22 cellular contexts compared by ENCODE assay signal in the genomic region with DNA sequence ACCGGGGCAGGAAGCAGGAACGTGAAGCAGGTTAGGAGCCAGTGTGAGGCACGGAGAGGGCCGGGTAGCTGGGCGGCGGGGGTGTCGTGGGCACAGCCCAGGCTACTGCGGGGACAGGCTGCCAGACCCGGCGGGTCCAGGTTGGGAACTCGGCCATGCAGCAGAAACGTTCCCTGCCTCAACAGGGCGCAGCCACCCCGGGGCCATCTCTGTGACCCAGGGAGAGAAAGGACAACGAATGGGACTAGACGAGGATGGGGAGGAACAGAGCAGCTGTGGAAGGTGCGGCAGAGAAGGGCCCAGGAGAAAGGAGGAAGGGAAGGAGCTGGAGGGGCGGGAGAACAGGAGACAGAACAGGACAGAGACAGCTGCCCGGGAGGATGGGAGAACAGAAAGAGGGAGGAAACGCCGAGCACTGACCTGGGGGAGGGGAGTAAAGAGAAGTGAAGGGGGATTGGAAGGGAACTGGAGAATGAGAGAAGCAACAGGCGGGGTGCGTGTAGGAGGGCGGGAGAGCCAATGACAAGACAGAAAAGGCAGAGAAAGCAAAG. TPM values are rescaled to one million over a fixed set of nuclear protein-coding genes. Genes with fewer than 3 reads are reported as not detected.
DNase-seq lines count a peak whose midpoint lies in the region; ATAC-seq and TF ChIP-seq lines count a peak whose summit lies in the region.
"Had no signal": no experiment of that assay in that cellular context is flagged by ENCODE, and none has a peak within 500 bp of the region (broad histone marks: within the 10 kb centered on the region; RNA-seq: fewer than 3 reads in every experiment).

No MANE protein-coding gene starts in this region.

- H3K4me3 Mint-ChIP-seq in type B pancreatic cell = peak overlapping the region; percentile 39
- H3K4me3 Mint-ChIP-seq: activated CD4-positive, alpha-beta memory T cell treated with anti-CD3 and anti-CD28 coated beads for 36 hours; activated naive CD8-positive, alpha-beta T cell treated with anti-CD3 and anti-CD28 coated beads, Interleukin-2, amount 50 U/mL, for 24 hours; activated T-cell treated with anti-CD3 and anti-CD28 coated beads, Interleukin-2, amount 50 U/mL, for 72 hours had no signal

- no peak overlapping the region for H3K4me3 ChIP-seq in right atrium auricular region
- H3K4me3 ChIP-seq: upper lobe of left lung had no signal

- no peak for ATAC-seq in Right ventricle myocardium inferior
- ATAC-seq in GM21360 (IDR thresholded peaks at IDR 0.05; ENCODE audit: unreplicated experiment) = no peak
- ATAC-seq: activated naive CD8-positive, alpha-beta T cell treated with anti-CD3 and anti-CD28 coated beads, Interleukin-2, amount 50 U/mL, for 24 hours; activated T-cell treated with anti-CD3 and anti-CD28 coated beads, Interleukin-2, amount 50 U/mL, for 72 hours; PC-3 had no signal

- intact Hi-C loops in Right ventricle myocardium inferior (cut with DNase I) = loop anchor here (10.0 kb wide), 1 partner anchor 1035 kb away; the partner anchor contains the start of genes ALDH16A1 and PIH1D1

- peaks cover 6% of the 10 kb centered on the region for H3K36me3 ChIP-seq in right atrium auricular region

- H3K27me3 ChIP-seq in right atrium auricular region = no peaks in the 10 kb centered on the region
- H3K27me3 ChIP-seq: upper lobe of left lung had no signal

- peaks cover 10% of the 10 kb centered on the region for H3K36me3 Mint-ChIP-seq in type B pancreatic cell

- no peak overlapping the region for H3K27ac ChIP-seq in right atrium auricular region
- H3K27ac ChIP-seq: upper lobe of left lung had no signal

- peak; percentile 68 for DNase-seq in Right ventricle myocardium inferior (ENCODE audit: missing footprints)
- no peak for DNase-seq in right atrium auricular region (ENCODE audit: low spot score)
- DNase-seq in ecto neural progenitor cell (ENCODE audit: low spot score) = peak; percentile 47
- DNase-seq in myocyte (ENCODE audit: low read depth) = peak; percentile 75
- DNase-seq in type B pancreatic cell (ENCODE audit: extremely low spot score, unreplicated experiment) = no peak
- no peak for DNase-seq in activated CD4-positive, alpha-beta T cell treated with anti-CD3 and anti-CD28 coated beads for 1 hour
- no peak for DNase-seq in central memory CD4-positive, alpha-beta T cell
- DNase-seq: 8988T; activated CD4-positive, alpha-beta memory T cell treated with anti-CD3 and anti-CD28 coated beads for 36 hours; activated naive CD8-positive, alpha-beta T cell treated with anti-CD3 and anti-CD28 coated beads, Interleukin-2, amount 50 U/mL, for 24 hours; activated T-cell treated with anti-CD3 and anti-CD28 coated beads, Interleukin-2, amount 50 U/mL, for 72 hours; mesenchymal stem cell; NCI-H1048; NCI-H2081 treated with DMSO at 0.1 percent for 48 hours; NCI-H524 treated with DMSO at 0.1 percent for 48 hours; occipital lobe; PC-3; small intestine; upper lobe of left lung had no signal

- H3K9me3 ChIP-seq in right atrium auricular region = no peaks in the 10 kb centered on the region
- H3K9me3 ChIP-seq: upper lobe of left lung had no signal

- TF ChIP-seq CTCF in right atrium auricular region (IDR thresholded peaks at IDR 0.05) (no peak), type B pancreatic cell (conservative IDR thresholded peaks at IDR 0.05) (no peak)

- peaks cover 68% of the 10 kb centered on the region for H3K27me3 Mint-ChIP-seq in type B pancreatic cell
- H3K27me3 Mint-ChIP-seq: activated CD4-positive, alpha-beta memory T cell treated with anti-CD3 and anti-CD28 coated beads for 36 hours had no signal

- H3K27ac Mint-ChIP-seq in type B pancreatic cell = no peak overlapping the region
- H3K27ac Mint-ChIP-seq: activated CD4-positive, alpha-beta memory T cell treated with anti-CD3 and anti-CD28 coated beads for 36 hours; activated naive CD8-positive, alpha-beta T cell treated with anti-CD3 and anti-CD28 coated beads, Interleukin-2, amount 50 U/mL, for 24 hours; activated T-cell treated with anti-CD3 and anti-CD28 coated beads, Interleukin-2, amount 50 U/mL, for 72 hours had no signal

- peaks cover 17% of the 10 kb centered on the region for H3K4me1 Mint-ChIP-seq in type B pancreatic cell (ENCODE audit: unreplicated experiment)

- H3K4me1 ChIP-seq in right atrium auricular region = peaks cover 0 to 18% of the 10 kb centered on the region in 2 donors

- no peaks in the 10 kb centered on the region for H3K9me3 Mint-ChIP-seq in type B pancreatic cell

RNA-seq across cellular contexts. Expression of gene GARIN5A, which starts 12.9 kb away (rescaled TPM):
- total RNA-seq in Right ventricle myocardium inferior (2.2 TPM), right atrium auricular region (1 to 10 TPM; 1.4 to 2.3 TPM), myocyte (1.5 and 3.0 TPM in 2 replicates), type B pancreatic cell (ENCODE audit: low replicate concordance) (1.9 and 5.2 TPM in 2 replicates)
- polyA plus RNA-seq in myocyte (2012) = 1.9 TPM
- total RNA-seq: fibroblast of villous mesenchyme had no signal

RNA-seq across cellular contexts. Expression of gene EMC10, which starts 13.2 kb away (rescaled TPM):
- total RNA-seq in Right ventricle myocardium inferior (78.0 TPM), right atrium auricular region (100 to 1,000 TPM in 1 of 2 donors, 10 to 100 TPM in 1; 94.9 to 112 TPM), myocyte (207 and 210 TPM in 2 replicates), type B pancreatic cell (ENCODE audit: low replicate concordance) (137 and 152 TPM in 2 replicates)
- 162 TPM for polyA plus RNA-seq in myocyte (2012)

RNA-seq across cellular contexts. Expression of gene JOSD2, which starts 21.5 kb away (rescaled TPM):
- total RNA-seq in Right ventricle myocardium inferior = 43.7 TPM
- total RNA-seq in right atrium auricular region = 10 to 100 TPM; 26.6 to 38.2 TPM
- total RNA-seq in myocyte = 29.8 and 39.9 TPM in 2 replicates
- polyA plus RNA-seq in myocyte (2012) = 68.9 TPM
- total RNA-seq in type B pancreatic cell (ENCODE audit: low replicate concordance) = 16.2 and 23.2 TPM in 2 replicates

RNA-seq across cellular contexts. Expression of gene ASPDH, which starts 24.2 kb away (rescaled TPM):
- total RNA-seq in Right ventricle myocardium inferior = not detected
- total RNA-seq in right atrium auricular region = not detected
- total RNA-seq in myocyte = not detected in 2 replicates
- polyA plus RNA-seq in myocyte (2012) = 0.45 TPM
- not detected in 2 replicates for total RNA-seq in type B pancreatic cell (ENCODE audit: low replicate concordance)
- total RNA-seq: activated CD4-positive, alpha-beta memory T cell treated with anti-CD3 and anti-CD28 coated beads for 36 hours; activated T-cell treated with anti-CD3 and anti-CD28 coated beads, Interleukin-2, amount 50 U/mL, for 72 hours; bronchial epithelial cell; fibroblast of villous mesenchyme; PC-3; upper lobe of left lung had no signal

RNA-seq across cellular contexts. Expression of gene MYBPC2, which starts 56.8 kb away (rescaled TPM):
- total RNA-seq in Right ventricle myocardium inferior (0.08 TPM), right atrium auricular region (not detected), myocyte (65.8 and 124 TPM in 2 replicates), type B pancreatic cell (ENCODE audit: low replicate concordance) (0.12 TPM in 1 of 2 replicates, not detected in the other)
- polyA plus RNA-seq in myocyte (2012) = 10.1 TPM
- total RNA-seq: bronchial epithelial cell, fibroblast of villous mesenchyme, occipital lobe, PC-3 had no signal

Comparison
In these comparisons a context has a peak if more than half of its experiments do, and no peak if none do; other contexts are left out.
1. DNase-seq: peak in Right ventricle myocardium inferior (single experiment), ecto neural progenitor cell (single experiment) and myocyte (single experiment); none in right atrium auricular region (single experiment), type B pancreatic cell (single experiment), activated CD4-positive, alpha-beta T cell treated with anti-CD3 and anti-CD28 coated beads for 1 hour (single experiment) and central memory CD4-positive, alpha-beta T cell (single experiment).